7 cellular contexts compared by ENCODE assay signal in the genomic region with DNA sequence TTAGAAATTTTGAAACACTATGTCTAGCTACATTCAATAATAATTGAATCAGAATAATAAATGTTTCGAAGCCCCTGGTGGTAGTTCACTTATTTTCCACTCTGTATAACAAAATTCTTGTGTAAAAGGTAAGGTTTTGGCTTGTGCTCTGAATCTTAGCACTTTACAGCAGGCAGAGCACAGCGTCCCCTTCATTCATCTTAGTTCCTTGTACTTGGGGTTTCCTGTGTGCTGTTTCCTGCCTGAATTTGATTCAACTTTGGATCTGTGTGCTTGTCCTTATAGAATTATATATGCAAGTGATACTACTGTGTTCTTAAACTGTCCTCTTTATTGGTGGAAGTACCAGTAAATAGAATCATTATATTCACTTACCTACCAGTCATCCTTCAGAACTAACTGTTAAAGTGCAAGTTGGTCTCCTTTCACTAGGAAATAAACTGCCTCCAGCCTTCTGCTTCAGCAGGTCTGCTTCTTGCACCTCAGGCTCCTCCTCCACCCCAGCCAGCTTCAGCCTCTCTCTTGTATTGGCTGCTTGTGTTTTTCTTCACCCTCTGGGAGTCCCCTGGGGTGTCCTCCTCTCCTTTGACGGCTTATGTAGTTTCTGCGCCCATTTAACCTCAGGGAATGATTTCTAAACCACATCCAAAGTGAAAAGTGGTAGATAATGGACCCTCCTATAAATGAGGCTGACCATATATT. TPM values are rescaled to one million over a fixed set of nuclear protein-coding genes. Genes with fewer than 3 reads are reported as not detected.
DNase-seq lines count a peak whose midpoint lies in the region; ATAC-seq lines count a peak whose summit lies in the region.

No MANE protein-coding gene starts in this region.

- ATAC-seq in GM21367 (IDR thresholded peaks at IDR 0.05; ENCODE audit: unreplicated experiment) (peak; percentile 44), esophagus mucosa (no peak)

- H3K27me3 ChIP-seq in skeletal muscle satellite cell (ENCODE audit: control insufficient read depth, insufficient read depth, low read length): no peaks in the 10 kb centered on the region

- H3K4me3 ChIP-seq in skeletal muscle satellite cell (ENCODE audit: low read length): no peak overlapping the region

- peaks cover 3% of the 10 kb centered on the region for H3K36me3 ChIP-seq in skeletal muscle satellite cell (ENCODE audit: insufficient read depth, low read length)

- H3K4me2 ChIP-seq in skeletal muscle satellite cell (ENCODE audit: low read length): peak overlapping the region; percentile 43

- H3K9me3 ChIP-seq in skeletal muscle satellite cell (replicated peaks; ENCODE audit: low read length): no peaks in the 10 kb centered on the region

- in situ Hi-C loops in SK-MEL-5 (cut with HindIII; ENCODE audit: low pct_unique_long_range_greater_than_20kb, low sequenced_read_pairs): no loop called here

- peak; percentile 21 for DNase-seq in SK-MEL-5 (ENCODE audit: low read depth, low spot score)
- peak; percentile 17 for DNase-seq in fibroblast of gingiva (ENCODE audit: low read depth)
- no peak for DNase-seq in mesenteric fat pad (ENCODE audit: low spot score)
- DNase-seq in NCI-H187 (lab: John Stamatoyannopoulos, UW): no peak

- peak overlapping the region; percentile 39 for H3K9ac ChIP-seq in skeletal muscle satellite cell (ENCODE audit: low read depth, low read length)

- peaks cover 24% of the 10 kb centered on the region for H3K4me1 ChIP-seq in skeletal muscle satellite cell (ENCODE audit: control insufficient read depth, insufficient read depth, low read length)

RNA-seq across cellular contexts. Expression of a gene that starts 28.8 kb away (rescaled TPM):
- total RNA-seq in SK-MEL-5 (2014; rRNA removed; shearing (Covaris generic)): 75.3 and 85.0 TPM in 2 replicates
- 29.8 and 33.0 TPM in 2 replicates for polyA plus RNA-seq in SK-MEL-5 (2015; cell fraction: cytosol; rRNA removed)
- polyA plus RNA-seq in SK-MEL-5 (2015; cell fraction: nucleus; rRNA removed): 12.5 and 24.3 TPM in 2 replicates
- 66.8 and 82.1 TPM in 2 replicates for total RNA-seq in skeletal muscle satellite cell (2012; rRNA removed)
- total RNA-seq in esophagus mucosa (35.6 TPM), mesenteric fat pad (99.9 TPM)

Comparison
In these comparisons a context has a peak if more than half of its experiments do, and no peak if none do; other contexts are left out.
1. DNase-seq: peak in SK-MEL-5 (single experiment) and fibroblast of gingiva (single experiment); none in mesenteric fat pad (single experiment) and NCI-H187 (0 of 2).